26 cellular contexts compared by ENCODE assay signal in the genomic region with DNA sequence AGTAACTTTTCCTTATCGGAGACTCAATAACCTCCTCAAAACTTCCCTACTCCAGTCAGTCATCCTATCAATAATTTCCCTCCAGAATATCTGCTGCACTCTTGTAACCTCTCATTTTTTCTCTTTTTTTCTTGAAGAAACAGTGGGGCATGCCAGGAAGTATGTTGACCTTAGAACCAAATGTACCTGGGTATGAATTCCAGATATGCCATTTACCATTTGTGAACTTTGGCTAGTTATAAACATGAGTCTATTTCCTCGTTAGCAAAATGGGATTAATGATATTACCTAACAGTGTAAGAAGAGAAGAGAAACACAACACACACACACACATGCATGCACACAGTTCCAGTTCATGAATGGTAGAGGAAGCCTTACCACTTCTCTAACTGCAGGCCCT.
DNase-seq lines count a peak whose midpoint lies in the region; ATAC-seq, FAIRE-seq and TF ChIP-seq lines count a peak whose summit lies in the region.
"Had no signal": no experiment of that assay in that cellular context is flagged by ENCODE, and none has a peak within 500 bp of the region (broad histone marks: within the 10 kb centered on the region; RNA-seq: fewer than 3 reads in every experiment).

No MANE protein-coding gene starts in this region.

- no peak for TF ChIP-seq POLR2A in A549 (IDR thresholded peaks at IDR 0.05; ENCODE audit: low read length)
- no peak for TF ChIP-seq POLR2A in body of pancreas (IDR thresholded peaks at IDR 0.05)

- BruUV-seq in PC-9 (replicated peaks; lab: Mats Ljungman, UMichigan), result no TSS peak

- H3K36me3 ChIP-seq in body of pancreas (replicated peaks in 1 of 2; ENCODE audit: insufficient read depth in 1 of 2, low read depth in 2 of 2) (no peaks in the 10 kb centered on the region), pancreas (no peaks in the 10 kb centered on the region), PC-9 (ENCODE audit: low read depth) (no peaks in the 10 kb centered on the region)
- H3K36me3 ChIP-seq: BE2C, BLaER1 had no signal

- TF ChIP-seq RAD21 in A549 (conservative IDR thresholded peaks at IDR 0.05 in 1 of 2, IDR thresholded peaks at IDR 0.05 in 1 of 2), result no peak

- TF ChIP-seq EP300 in A549 (IDR thresholded peaks at IDR 0.05), result no peak

- WGBS in A549 (ENCODE audit: missing lambda C conversion rate), result 18% methylated on average over 2 of the region's 2 CpGs
- WGBS in body of pancreas, 2 donors, result 23 to 24% methylated on average over 2 of the region's 2 CpGs
- WGBS in pancreas, 2 donors, result 43 to 46% methylated on average over 2 of the region's 2 CpGs

- no peak overlapping the region for H3K4me3 ChIP-seq in A549
- H3K4me3 ChIP-seq in body of pancreas, result no peak overlapping the region
- no peak overlapping the region for H3K4me3 ChIP-seq in pancreas
- H3K4me3 ChIP-seq in PC-9, result no peak overlapping the region
- H3K4me3 ChIP-seq: BLaER1, GM12878 had no signal

- intact Hi-C loops in body of pancreas (cut with DNase I), result no loop called here
- intact Hi-C loops in pancreas (cut with DNase I), result no loop called here
- intact Hi-C loops in PC-9 (cut with micrococcal nuclease; ENCODE audit: unreplicated experiment), result no loop called here

- no peaks in the 10 kb centered on the region for H3F3A ChIP-seq in PC-9 (ENCODE audit: insufficient read depth, low read depth)

- no peaks in the 10 kb centered on the region for H3K4me1 ChIP-seq in A549
- H3K4me1 ChIP-seq in body of pancreas, result no peaks in the 10 kb centered on the region
- no peaks in the 10 kb centered on the region for H3K4me1 ChIP-seq in pancreas
- H3K4me1 ChIP-seq in PC-9 (replicated peaks; ENCODE audit: insufficient read depth), result no peaks in the 10 kb centered on the region
- H3K4me1 ChIP-seq: BE2C, BLaER1 had no signal

- H3K27ac ChIP-seq in A549 (no peak overlapping the region), body of pancreas (peak overlapping the region in 1 of 4 donors; percentile 19), pancreas (no peak overlapping the region), PC-9 (no peak overlapping the region)
- H3K27ac ChIP-seq: BLaER1 had no signal

- H2AFZ ChIP-seq in PC-9, result no peak overlapping the region

- no peak overlapping the region for H3K4me2 ChIP-seq in A549
- H3K4me2 ChIP-seq in PC-9, result no peak overlapping the region
- H3K4me2 ChIP-seq: BLaER1 had no signal

- POLR2A ChIA-PET in A549 (lab: Yijun Ruan, JAX) (no interaction called here), PC-9 (lab: Charles Lee; ENCODE audit: unreplicated experiment) (no interaction called here)

- no peak for ATAC-seq in A549
- peak; percentile 88 for ATAC-seq in body of pancreas
- peak; percentile 44 to 81 (median 72) for ATAC-seq in pancreas
- ATAC-seq in GM19023 (IDR thresholded peaks at IDR 0.05; ENCODE audit: unreplicated experiment), result no peak
- ATAC-seq: GM12878 had no signal

- H4K20me1 ChIP-seq in PC-9 (ENCODE audit: insufficient read depth), result no peaks in the 10 kb centered on the region

- H3K79me2 ChIP-seq in PC-9 (ENCODE audit: low read depth), result no peaks in the 10 kb centered on the region

- H3K9me2 ChIP-seq in PC-9 (ENCODE audit: insufficient read depth), result no peaks in the 10 kb centered on the region

- TF ChIP-seq CTCF in A549 (IDR thresholded peaks at IDR 0.05) (no peak), body of pancreas (IDR thresholded peaks at IDR 0.05) (no peak), pancreas (IDR thresholded peaks at IDR 0.05) (no peak), PC-9 (conservative IDR thresholded peaks at IDR 0.05) (no peak)

- CTCF ChIA-PET in A549 (lab: Yijun Ruan, JAX) (no interaction called here), PC-9 (lab: Charles Lee) (no interaction called here)

- peak; percentile 36 for FAIRE-seq in A549 (lab: Jason Lieb, UNC)
- peak; percentile 9 for FAIRE-seq in pancreas (lab: Jason Lieb, UNC)
- FAIRE-seq: GM12892, GM18507, GM19239 had no signal

- H3K27me3 ChIP-seq in body of pancreas, result no peaks in the 10 kb centered on the region
- H3K27me3 ChIP-seq in pancreas, result peaks cover 0 to 10% (median 2%) of the 10 kb centered on the region in 4 donors
- H3K27me3 ChIP-seq in PC-9 (ENCODE audit: insufficient read depth, low read depth), result no peaks in the 10 kb centered on the region
- H3K27me3 ChIP-seq: BE2C had no signal

- H3K9me3 ChIP-seq in A549, result no peaks in the 10 kb centered on the region
- no peaks in the 10 kb centered on the region for H3K9me3 ChIP-seq in body of pancreas
- H3K9me3 ChIP-seq in pancreas, result no peaks in the 10 kb centered on the region
- no peaks in the 10 kb centered on the region for H3K9me3 ChIP-seq in PC-9 (ENCODE audit: insufficient read depth, low read depth)
- H3K9me3 ChIP-seq: BE2C, BLaER1 had no signal

- no peak for DNase-seq in A549 (ENCODE audit: low read depth in 1 of 2, low spot score in 1 of 2)
- DNase-seq in body of pancreas, result peak in 1 of 4 donors; percentile 17
- no peak for DNase-seq in pancreas
- no peak for DNase-seq in PC-9
- DNase-seq in stimulated activated CD8-positive, alpha-beta memory T cell treated with anti-CD3 and anti-CD28 coated beads, Interleukin-4, amount 100 ng/mL, for 48 hours, result no peak
- no peak for DNase-seq in NCI-H187 (lab: John Stamatoyannopoulos, UW)
- DNase-seq: ACHN; BE2C; C1 segment of cervical spinal cord; CD4-positive, alpha-beta memory T cell; CD4-positive, CD25-positive, alpha-beta regulatory T cell; CD8-positive, alpha-beta memory T cell; COR-L47; DMS 273 treated with DMSO at 0.1 percent for 48 hours; DMS153; DMS53; DMS79; DND-41; EL; GDM1 had no signal

TF ChIP-seq in A549, 52 proteins besides CTCF, POLR2A, EP300 and RAD21:
- TF ChIP-seq, protein P1, sequence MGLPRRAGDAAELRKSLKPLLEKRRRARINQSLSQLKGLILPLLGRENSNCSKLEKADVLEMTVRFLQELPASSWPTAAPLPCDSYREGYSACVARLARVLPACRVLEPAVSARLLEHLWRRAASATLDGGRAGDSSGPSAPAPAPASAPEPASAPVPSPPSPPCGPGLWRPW (IDR thresholded peaks at IDR 0.05), result no peak
- TF ChIP-seq HOXB5 (CRISPR knock-in tag; IDR thresholded peaks at IDR 0.05) (no peak), FOSB (CRISPR knock-in tag; IDR thresholded peaks at IDR 0.05) (no peak), ZNF302 (CRISPR knock-in tag; IDR thresholded peaks at IDR 0.05) (no peak), PHF8 (IDR thresholded peaks at IDR 0.05; ENCODE audit: borderline replicate concordance, low read depth) (no peak), SREBF2 (IDR thresholded peaks at IDR 0.05) (no peak), MYC (IDR thresholded peaks at IDR 0.05; ENCODE audit: borderline replicate concordance, low read length) (no peak), HEYL (CRISPR knock-in tag; IDR thresholded peaks at IDR 0.05) (no peak), RFX5 (IDR thresholded peaks at IDR 0.05) (no peak), ZC3H11A (IDR thresholded peaks at IDR 0.05) (no peak), EHMT2 (IDR thresholded peaks at IDR 0.05; ENCODE audit: low read depth) (no peak), CBX8 (IDR thresholded peaks at IDR 0.05) (no peak), HDAC2 (IDR thresholded peaks at IDR 0.05) (no peak), ZFP36 (IDR thresholded peaks at IDR 0.05; ENCODE audit: borderline replicate concordance, partially characterized antibody) (no peak), MAZ (IDR thresholded peaks at IDR 0.05; ENCODE audit: borderline replicate concordance, low read depth, low read length) (no peak), FOSL2 (IDR thresholded peaks at IDR 0.05) (no peak), FOSL2 (CRISPR knock-in tag; IDR thresholded peaks at IDR 0.05) (no peak)

Comparison
In these comparisons a context has a peak if more than half of its experiments do, and no peak if none do; other contexts are left out.
1. ATAC-seq: peak in body of pancreas (single experiment) and pancreas (4 of 4); none in A549 (0 of 2) and GM19023 (single experiment).